In the genomic region with DNA sequence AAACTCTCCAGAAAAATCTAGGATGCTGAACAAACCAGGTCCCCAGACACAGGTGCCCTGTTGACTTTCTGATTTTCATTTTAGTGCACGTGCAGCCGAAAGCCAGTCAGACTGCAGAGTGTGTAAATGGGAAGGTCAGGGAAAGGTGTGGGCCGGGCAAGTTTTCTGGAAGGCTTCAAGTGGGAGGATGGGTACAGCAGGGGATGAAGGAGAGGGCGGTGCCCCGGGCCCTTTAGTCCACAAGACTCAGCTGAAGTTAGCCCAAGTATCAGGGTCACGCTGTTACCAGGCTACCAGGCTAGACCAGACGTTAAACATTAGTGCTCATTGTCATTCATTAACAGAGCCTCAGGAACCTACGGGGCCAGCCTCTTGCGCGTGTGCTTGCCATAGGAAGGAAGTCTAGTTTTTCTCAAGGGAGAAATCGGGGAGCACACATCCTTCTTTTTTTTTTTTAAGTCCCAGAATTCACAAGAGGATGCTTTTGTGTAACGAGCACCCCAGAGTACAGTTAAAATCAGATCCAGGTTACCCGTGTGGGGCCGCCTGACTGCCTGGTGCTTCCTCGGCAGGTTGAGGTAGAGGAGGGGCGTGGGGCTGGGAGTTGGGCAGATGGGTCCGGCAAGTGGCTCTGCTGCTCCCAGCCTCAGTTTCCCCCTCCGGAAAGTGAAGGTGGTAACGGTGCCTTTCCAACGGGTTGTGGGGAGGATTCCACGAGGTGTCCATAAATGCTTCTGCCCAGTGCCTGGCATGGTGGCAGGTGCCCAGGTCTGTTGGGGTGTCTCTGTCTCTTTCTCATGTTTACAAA, we compare ENCODE assay signal across 16 cellular contexts. TPM values are rescaled to one million over a fixed set of nuclear protein-coding genes. Genes with fewer than 3 reads are reported as not detected.
DNase-seq lines count a peak whose midpoint lies in the region; ATAC-seq, FAIRE-seq and TF ChIP-seq lines count a peak whose summit lies in the region.
"Had no signal": no experiment of that assay in that cellular context is flagged by ENCODE, and none has a peak within 500 bp of the region (broad histone marks: within the 10 kb centered on the region; RNA-seq: fewer than 3 reads in every experiment).

No MANE protein-coding gene starts in this region.

- H3K36me3 ChIP-seq in HepG2 (replicated peaks in 1 of 2; ENCODE audit: control insufficient read depth in 1 of 2, insufficient read depth in 2 of 2, low read length in 2 of 2): peaks cover 10 to 17% of the 10 kb centered on the region in 2 experiments; a peak in 4 of 5 replicates
- peaks cover 6 to 81% (median 50%) of the 10 kb centered on the region in 4 donors for H3K36me3 ChIP-seq in stomach

- POLR2A ChIA-PET in HepG2 (lab: Yijun Ruan, JAX): interaction anchor here (0.9 to 1.4 kb wide), 6 partner anchors 10 to 185 kb away, joined by 3 to 9 read pairs (median 3); a partner anchor contains a TSS

- ATAC-seq in GM19463 (IDR thresholded peaks at IDR 0.05; ENCODE audit: unreplicated experiment) (peak; percentile 57), HepG2 (peak; percentile 99), GM18873 (IDR thresholded peaks at IDR 0.05; ENCODE audit: low FRiP score, unreplicated experiment) (no peak)
- ATAC-seq: naive thymus-derived CD8-positive, alpha-beta T cell; stimulated activated effector memory CD8-positive, alpha-beta T cell treated with anti-CD3 and anti-CD28 coated beads, Interleukin-12 subunit alpha, Interleukin-12 subunit beta, amount 100 ng/mL, for 72 hours had no signal

- H3K9ac ChIP-seq in HepG2 (ENCODE audit: insufficient read depth, low read depth, low read length): no peak overlapping the region; the same call in 1 of the 2 replicates

- H4K20me1 ChIP-seq in HepG2 (ENCODE audit: insufficient read depth, low read length): no peaks in the 10 kb centered on the region

- FAIRE-seq in HepG2 (lab: Jason Lieb, UNC): peak; percentile 94

- peak; percentile 80 for DNase-seq in HepG2 (ENCODE audit: low spot score)
- DNase-seq in stomach: peak; percentile 52
- no peak for DNase-seq in NOMO-1 treated with dmso at 0.1 percent for 144 hours (lab: John Stamatoyannopoulos, UW; ENCODE audit: unreplicated experiment)
- DNase-seq in HCEC 1CT: no peak
- DNase-seq: C1 segment of cervical spinal cord; Kasumi-1; naive thymus-derived CD8-positive, alpha-beta T cell; NCI-H1436 treated with DMSO at 0.1 percent for 48 hours; NCI-H446 had no signal

- 12% methylated on average over 19 of the region's 21 CpGs for WGBS in HepG2 (ENCODE audit: low lambda C conversion rate)
- WGBS in stomach, 5 donors: 56 to 76% (median 66%) methylated on average over 21 of the region's 21 CpGs

- H3K9me3 ChIP-seq in HepG2 (ENCODE audit: low read length) (no peaks in the 10 kb centered on the region), stomach (no peaks in the 10 kb centered on the region)
- H3K9me3 ChIP-seq: vagina had no signal

- H3K4me3 ChIP-seq in HepG2 (replicated peaks in 1 of 3; ENCODE audit: insufficient read depth in 1 of 3, low read depth in 2 of 3, low read length in 3 of 3) (peak overlapping the region in 1 of 3 experiments; percentile 54; a peak in 2 of 6 replicates), stomach (no peak overlapping the region)
- H3K4me3 ChIP-seq: coronary artery, vagina had no signal

- H3K4me2 ChIP-seq in HepG2 (ENCODE audit: low read depth, low read length): peak overlapping the region; percentile 59

- TF ChIP-seq CTCF in VCaP (conservative IDR thresholded peaks at IDR 0.05): no peak
- TF ChIP-seq CTCF in HepG2 (CRISPR knock-in tag; IDR thresholded peaks at IDR 0.05): no peak
- no peak for TF ChIP-seq CTCF in stomach (IDR thresholded peaks at IDR 0.05)

- no TSS peak for BruUV-seq in HepG2 (replicated peaks; lab: Mats Ljungman, UMichigan)

- TF ChIP-seq EP300 in HepG2 (IDR thresholded peaks at IDR 0.05; ENCODE audit: low read depth in 2 of 2, low read length in 2 of 2) (no peak), HepG2 (CRISPR knock-in tag; IDR thresholded peaks at IDR 0.05; ENCODE audit: borderline replicate concordance) (no peak), stomach (IDR thresholded peaks at IDR 0.05) (no peak)

- intact Hi-C loops in HepG2 (cut with micrococcal nuclease; ENCODE audit: unreplicated experiment): no loop called here
- intact Hi-C loops in stomach (cut with DNase I; ENCODE audit: low total_unique reads): no loop called here

- TF ChIP-seq RAD21 in HepG2 (CRISPR knock-in tag; IDR thresholded peaks at IDR 0.05): no peak

- TF ChIP-seq POLR2A in HepG2 (IDR thresholded peaks at IDR 0.05; ENCODE audit: insufficient read depth in 1 of 2, low read depth in 2 of 2, low read length in 2 of 2) (no peak), stomach (IDR thresholded peaks at IDR 0.05) (no peak)

- H3K27ac ChIP-seq in VCaP: peak overlapping the region; percentile 21; the same call in 1 of the 2 replicates
- peak overlapping the region; percentile 23 for H3K27ac ChIP-seq in HepG2 (ENCODE audit: extremely low read length, insufficient read depth, low read length)
- no peak overlapping the region for H3K27ac ChIP-seq in stomach
- H3K27ac ChIP-seq: coronary artery, HL-60, vagina had no signal

- in situ Hi-C loops in HepG2 (cut with HindIII; ENCODE audit: extremely low pct_ligation_motif_present, low pct_unique_long_range_greater_than_20kb): no loop called here

- H3K4me1 ChIP-seq in HepG2 (ENCODE audit: insufficient read depth, low read length) (peaks cover 23% of the 10 kb centered on the region), stomach (peaks cover 0 to 6% (median 0%) of the 10 kb centered on the region in 4 donors)
- H3K4me1 ChIP-seq: vagina had no signal

- no peaks in the 10 kb centered on the region for H3K27me3 ChIP-seq in HepG2 (ENCODE audit: control insufficient read depth in 1 of 2, insufficient read depth in 2 of 2, low read length in 2 of 2)
- H3K27me3 ChIP-seq in stomach: no peaks in the 10 kb centered on the region
- H3K27me3 ChIP-seq: vagina had no signal

- no peak overlapping the region for H2AFZ ChIP-seq in HepG2 (ENCODE audit: low read length)

- CTCF ChIA-PET in HepG2 (lab: Yijun Ruan, JAX; ENCODE audit: low intra/inter-chr PET ratio, low total read pairs): no interaction called here

- H3K79me2 ChIP-seq in HepG2 (ENCODE audit: insufficient read depth, low read length): no peaks in the 10 kb centered on the region

TF ChIP-seq in HepG2, 621 proteins besides CTCF, POLR2A, EP300 and RAD21 (continues in another document):
- TF ChIP-seq ZFY (CRISPR knock-in tag; IDR thresholded peaks at IDR 0.05): peak; percentile 38; the same call in 1 of the 2 replicates
- 0 out of 2 replicates have a peak, but pooled peaks have one; percentile 27 for TF ChIP-seq ZNF143 (CRISPR knock-in tag; IDR thresholded peaks at IDR 0.05)

RNA-seq across cellular contexts. Expression of a gene that starts 19.1 kb away (rescaled TPM):
- total RNA-seq in HepG2 (2016; rRNA removed; fragmentation: Illumina TruSeq; extraction: Trizol): 6.2 and 6.3 TPM in 2 replicates
- total RNA-seq in HepG2 (2016; cell fraction: cytosol; rRNA removed; fragmentation: Illumina TruSeq; extraction: Trizol; ENCODE audit: low read depth): 2.2 TPM in 2 replicates
- total RNA-seq in HepG2 (2016; cell fraction: insoluble cytoplasmic fraction; rRNA removed; fragmentation: Illumina TruSeq; extraction: Trizol): 6.1 and 6.8 TPM in 2 replicates
- total RNA-seq in HepG2 (2016; cell fraction: membrane; rRNA removed; fragmentation: Illumina TruSeq; extraction: Trizol): 3.4 and 3.6 TPM in 2 replicates
- total RNA-seq in HepG2 (2016; cell fraction: nucleus; rRNA removed; fragmentation: Illumina TruSeq; extraction: Trizol): 3.7 and 4.3 TPM in 2 replicates
- polyA plus RNA-seq in HepG2 (2011; rRNA removed): 4.1 and 5.4 TPM in 2 replicates
- polyA plus RNA-seq in HepG2 (2011; cell fraction: cytosol; rRNA removed): 4.0 and 4.8 TPM in 2 replicates
- 6.8 and 7.1 TPM in 2 replicates for polyA plus RNA-seq in HepG2 (2011; cell fraction: nucleus; rRNA removed)
- polyA plus RNA-seq in HepG2 (2012): 2.4 and 5.0 TPM in 2 replicates
- polyA plus RNA-seq in HepG2 (2016; cell fraction: cytosol; fragmentation: Illumina TruSeq; extraction: Trizol; ENCODE audit: low read depth): 0.48 and 0.57 TPM in 2 replicates
- polyA plus RNA-seq in HepG2 (2016; cell fraction: insoluble cytoplasmic fraction; fragmentation: Illumina TruSeq; extraction: Trizol; ENCODE audit: low read depth): 5.6 and 7.4 TPM in 2 replicates
- 1.6 and 1.7 TPM in 2 replicates for polyA plus RNA-seq in HepG2 (2016; cell fraction: membrane; fragmentation: Illumina TruSeq; extraction: Trizol; ENCODE audit: low read depth)
- 7.0 and 8.7 TPM in 2 replicates for polyA plus RNA-seq in HepG2 (2016; cell fraction: nucleus; fragmentation: Illumina TruSeq; extraction: Trizol; ENCODE audit: insufficient read depth, low read depth)
- 5.1 and 5.3 TPM in 2 replicates for polyA minus RNA-seq in HepG2 (2011; rRNA and poly(A)+ RNA removed; ENCODE audit: low replicate concordance)
- 2.1 and 3.2 TPM in 2 replicates for polyA minus RNA-seq in HepG2 (2011; cell fraction: cytosol; rRNA and poly(A)+ RNA removed)
- 3.6 TPM in 2 replicates for polyA minus RNA-seq in HepG2 (2011; cell fraction: nucleus; rRNA and poly(A)+ RNA removed)
- total RNA-seq in stomach: 10 to 100 TPM in 1 of 5 donors, 1 to 10 TPM in 4; 2.0 to 11.6 (median 2.9) TPM
- 1 to 10 TPM; 1.5 to 3.4 (median 2.6) TPM for polyA plus RNA-seq in stomach

RNA-seq across cellular contexts. Expression of a gene that starts 37.8 kb away (rescaled TPM):
- total RNA-seq in HepG2 (2016; rRNA removed; fragmentation: Illumina TruSeq; extraction: Trizol): 4.4 and 5.3 TPM in 2 replicates
- total RNA-seq in HepG2 (2016; cell fraction: cytosol; rRNA removed; fragmentation: Illumina TruSeq; extraction: Trizol; ENCODE audit: low read depth): 23.5 and 32.3 TPM in 2 replicates
- 4.0 and 6.0 TPM in 2 replicates for total RNA-seq in HepG2 (2016; cell fraction: insoluble cytoplasmic fraction; rRNA removed; fragmentation: Illumina TruSeq; extraction: Trizol)
- total RNA-seq in HepG2 (2016; cell fraction: membrane; rRNA removed; fragmentation: Illumina TruSeq; extraction: Trizol): 9.3 and 10.6 TPM in 2 replicates
- total RNA-seq in HepG2 (2016; cell fraction: nucleus; rRNA removed; fragmentation: Illumina TruSeq; extraction: Trizol): 7.4 and 8.4 TPM in 2 replicates
- polyA plus RNA-seq in HepG2 (2011; rRNA removed): 6.3 and 6.7 TPM in 2 replicates
- 2.2 and 2.4 TPM in 2 replicates for polyA plus RNA-seq in HepG2 (2011; cell fraction: cytosol; rRNA removed)
- polyA plus RNA-seq in HepG2 (2011; cell fraction: nucleus; rRNA removed): 25.4 and 79.6 TPM in 2 replicates
- polyA plus RNA-seq in HepG2 (2012): 10.8 and 14.9 TPM in 2 replicates
- polyA plus RNA-seq in HepG2 (2016; cell fraction: cytosol; fragmentation: Illumina TruSeq; extraction: Trizol; ENCODE audit: low read depth): 8.7 and 8.8 TPM in 2 replicates
- polyA plus RNA-seq in HepG2 (2016; cell fraction: insoluble cytoplasmic fraction; fragmentation: Illumina TruSeq; extraction: Trizol; ENCODE audit: low read depth): 6.2 and 10.8 TPM in 2 replicates
- 12.2 and 13.1 TPM in 2 replicates for polyA plus RNA-seq in HepG2 (2016; cell fraction: membrane; fragmentation: Illumina TruSeq; extraction: Trizol; ENCODE audit: low read depth)
- 23.5 and 26.5 TPM in 2 replicates for polyA plus RNA-seq in HepG2 (2016; cell fraction: nucleus; fragmentation: Illumina TruSeq; extraction: Trizol; ENCODE audit: insufficient read depth, low read depth)
- polyA minus RNA-seq in HepG2 (2011; rRNA and poly(A)+ RNA removed; ENCODE audit: low replicate concordance): 10.1 and 18.6 TPM in 2 replicates
- 6.0 and 7.2 TPM in 2 replicates for polyA minus RNA-seq in HepG2 (2011; cell fraction: cytosol; rRNA and poly(A)+ RNA removed)
- polyA minus RNA-seq in HepG2 (2011; cell fraction: nucleus; rRNA and poly(A)+ RNA removed): 12.4 and 12.6 TPM in 2 replicates
- 100 to 1,000 TPM in 1 of 5 donors, 10 to 100 TPM in 4; 34.5 to 140 (median 37.1) TPM for total RNA-seq in stomach
- 10 to 100 TPM; 12.3 to 28.0 (median 16.6) TPM for polyA plus RNA-seq in stomach

Comparison
In these comparisons a context has a peak if more than half of its experiments do, and no peak if none do; other contexts are left out.
1. H3K27ac ChIP-seq: peak in VCaP (single experiment) and HepG2 (single experiment); none in stomach (0 of 5).
2. DNase-seq: peak in HepG2 (single experiment) and stomach (single experiment); none in NOMO-1 treated with dmso at 0.1 percent for 144 hours (single experiment) and HCEC 1CT (single experiment).